15 cellular contexts compared by ENCODE assay signal in the genomic region with DNA sequence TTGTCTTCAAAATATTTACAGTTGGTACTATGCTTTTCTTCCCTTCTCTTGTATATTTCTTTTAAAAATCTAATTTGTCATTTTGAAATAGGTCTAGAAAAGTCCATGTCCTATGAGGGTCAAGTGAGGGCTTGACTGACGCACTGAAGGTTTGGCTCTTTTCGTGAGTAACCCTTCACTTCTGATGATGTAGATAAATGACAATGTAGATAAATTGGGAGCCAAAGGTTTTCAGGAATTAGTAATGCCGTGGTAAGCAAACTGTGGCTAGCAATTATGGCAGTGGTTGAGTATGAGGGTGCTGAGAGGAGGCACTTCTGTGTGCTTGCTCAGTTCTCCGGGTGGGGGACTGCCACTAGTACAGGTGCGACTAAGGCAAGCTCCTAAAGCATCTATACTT. TPM values are rescaled to one million over a fixed set of nuclear protein-coding genes. Genes with fewer than 3 reads are reported as not detected.
A peak's percentile ranks its signal among the peaks of the same experiment; 100 is the strongest.
DNase-seq lines count a peak whose midpoint lies in the region; ATAC-seq, FAIRE-seq and TF ChIP-seq lines count a peak whose summit lies in the region.
"Had no signal": no experiment of that assay in that cellular context is flagged by ENCODE, and none has a peak within 500 bp of the region (broad histone marks: within the 10 kb centered on the region; RNA-seq: fewer than 3 reads in every experiment).

No MANE protein-coding gene starts in this region.

- no peak overlapping the region for H3K9ac ChIP-seq in HepG2 (ENCODE audit: insufficient read depth, low read depth, low read length)
- H3K9ac ChIP-seq in astrocyte (ENCODE audit: low read length) = no peak overlapping the region
- H3K9ac ChIP-seq in mesenchymal stem cell (ENCODE audit: low read length) = no peak overlapping the region
- H3K9ac ChIP-seq: BLaER1 treated with 17β-estradiol and CSF1 and Interleukin-3, amounts not matched to agents 10 nM and 100 nM had no signal

- no peak for TF ChIP-seq RAD21 in HepG2 (CRISPR knock-in tag; IDR thresholded peaks at IDR 0.05)

- H3K27me3 Mint-ChIP-seq in astrocyte (ENCODE audit: low read depth, unreplicated experiment) = peaks cover 4% of the 10 kb centered on the region
- peaks cover 6 to 10% of the 10 kb centered on the region in 2 donors for H3K27me3 Mint-ChIP-seq in stimulated activated naive B cell treated with anti-CD40 and anti-IgM and Interleukin-4, amounts not matched to agents 10 μg/mL and 1 μg/mL and 100 μg/mL, for 72 hours
- H3K27me3 Mint-ChIP-seq: CD4-positive, CD25-positive, alpha-beta regulatory T cell had no signal

- CTCF ChIA-PET in HepG2 (lab: Yijun Ruan, JAX; ENCODE audit: low intra/inter-chr PET ratio, low total read pairs) = no interaction called here

- 38% methylated on average over 5 of the region's 5 CpGs for WGBS in HepG2 (ENCODE audit: low lambda C conversion rate)
- WGBS in right lobe of liver (ENCODE audit: insufficient coverage, low coverage, low lambda C conversion rate, missing lambda C conversion rate) = 79% methylated on average over 5 of the region's 5 CpGs
- WGBS in mesenchymal stem cell = 86% methylated on average over 5 of the region's 5 CpGs

- H2AK5ac ChIP-seq in mesenchymal stem cell (ENCODE audit: low read length, severe bottlenecking) = peak overlapping the region; percentile 82

- H3K27me3 ChIP-seq in HepG2 (ENCODE audit: control insufficient read depth in 1 of 2, insufficient read depth in 2 of 2, low read length in 2 of 2) (no peaks in the 10 kb centered on the region; a peak in 1 of 5 replicates), right lobe of liver (no peaks in the 10 kb centered on the region), astrocyte (ENCODE audit: insufficient read depth, low read length) (no peaks in the 10 kb centered on the region), mesenchymal stem cell (ENCODE audit: control insufficient read depth in 1 of 2, insufficient read depth in 1 of 2, low read length in 2 of 2) (no peaks in the 10 kb centered on the region)
- H3K27me3 ChIP-seq: BLaER1 treated with 17β-estradiol and CSF1 and Interleukin-3, amounts not matched to agents 10 nM and 100 nM had no signal

- H3K18ac ChIP-seq in mesenchymal stem cell (ENCODE audit: low read depth in 1 of 2, low read length in 2 of 2) = no peak overlapping the region

- peak overlapping the region; percentile 47 for H3K4me2 ChIP-seq in HepG2 (ENCODE audit: low read depth, low read length)
- no peak overlapping the region for H3K4me2 ChIP-seq in astrocyte (ENCODE audit: low read length)
- no peak overlapping the region for H3K4me2 ChIP-seq in mesenchymal stem cell (ENCODE audit: low read length, poor library complexity, severe bottlenecking)
- H3K4me2 ChIP-seq: BLaER1 treated with 17β-estradiol and CSF1 and Interleukin-3, amounts not matched to agents 10 nM and 100 nM; GM23338 had no signal

- H3K4me1 ChIP-seq in HepG2 (ENCODE audit: insufficient read depth, low read length) (peaks cover 39% of the 10 kb centered on the region), right lobe of liver (peaks cover 0 to 7% (median 0%) of the 10 kb centered on the region in 4 donors), astrocyte (ENCODE audit: insufficient read depth, low read length) (peaks cover 14% of the 10 kb centered on the region), mesenchymal stem cell (ENCODE audit: control insufficient read depth, insufficient read depth, low read depth, low read length) (peaks cover 11% of the 10 kb centered on the region)

- TF ChIP-seq POLR2A in HepG2 (IDR thresholded peaks at IDR 0.05; ENCODE audit: insufficient read depth in 1 of 2, low read depth in 2 of 2, low read length in 2 of 2) (no peak), right lobe of liver (IDR thresholded peaks at IDR 0.05) (no peak)

- POLR2A ChIA-PET in HepG2 (lab: Yijun Ruan, JAX) = no interaction called here

- peaks cover 2% of the 10 kb centered on the region for H3K36me3 Mint-ChIP-seq in astrocyte (ENCODE audit: low read depth, unreplicated experiment)
- no peaks in the 10 kb centered on the region for H3K36me3 Mint-ChIP-seq in stimulated activated naive B cell treated with anti-CD40 and anti-IgM and Interleukin-4, amounts not matched to agents 10 μg/mL and 1 μg/mL and 100 μg/mL, for 72 hours
- H3K36me3 Mint-ChIP-seq: CD4-positive, CD25-positive, alpha-beta regulatory T cell had no signal

- H3K4me3 Mint-ChIP-seq in astrocyte (ENCODE audit: unreplicated experiment) = no peak overlapping the region
- no peak overlapping the region for H3K4me3 Mint-ChIP-seq in stimulated activated naive B cell treated with anti-CD40 and anti-IgM and Interleukin-4, amounts not matched to agents 10 μg/mL and 1 μg/mL and 100 μg/mL, for 72 hours
- H3K4me3 Mint-ChIP-seq: GM23338 had no signal

- no peak for TF ChIP-seq CTCF in HepG2 (CRISPR knock-in tag; IDR thresholded peaks at IDR 0.05)
- no peak for TF ChIP-seq CTCF in right lobe of liver (IDR thresholded peaks at IDR 0.05)
- TF ChIP-seq CTCF in astrocyte (IDR thresholded peaks at IDR 0.05; ENCODE audit: insufficient read depth, low read depth, low read length) = no peak

- FAIRE-seq in HepG2 (lab: Jason Lieb, UNC) (no peak), astrocyte (lab: Jason Lieb, UNC) (no peak)
- FAIRE-seq: GM12891 had no signal

- intact Hi-C loops in HepG2 (cut with micrococcal nuclease; ENCODE audit: unreplicated experiment) = no loop called here
- intact Hi-C loops in right lobe of liver (cut with DNase I) = no loop called here

- no peak overlapping the region for H3K14ac ChIP-seq in mesenchymal stem cell (ENCODE audit: low read length in 2 of 2)

- H3K9me3 ChIP-seq in HepG2 (ENCODE audit: low read length) (no peaks in the 10 kb centered on the region), right lobe of liver (no peaks in the 10 kb centered on the region), astrocyte (ENCODE audit: insufficient read depth, low read depth, low read length) (no peaks in the 10 kb centered on the region), mesenchymal stem cell (ENCODE audit: control insufficient read depth, low read length) (no peaks in the 10 kb centered on the region)
- H3K9me3 ChIP-seq: BLaER1 treated with 17β-estradiol and CSF1 and Interleukin-3, amounts not matched to agents 10 nM and 100 nM had no signal

- no peaks in the 10 kb centered on the region for H3K79me1 ChIP-seq in mesenchymal stem cell (replicated peaks; ENCODE audit: low read length, poor library complexity, severe bottlenecking)

- H4K20me1 ChIP-seq in HepG2 (ENCODE audit: insufficient read depth, low read length) (no peaks in the 10 kb centered on the region; the same call in 1 of the 2 replicates), astrocyte (ENCODE audit: insufficient read depth, low read length) (peaks cover 12% of the 10 kb centered on the region)

- H2AFZ ChIP-seq in HepG2 (ENCODE audit: low read length) = peak overlapping the region; percentile 5
- no peak overlapping the region for H2AFZ ChIP-seq in astrocyte (ENCODE audit: low read depth, low read length)
- no peak overlapping the region for H2AFZ ChIP-seq in mesenchymal stem cell (ENCODE audit: low read depth, low read length)
- H2AFZ ChIP-seq: GM23338 had no signal

- 0 out of 6 replicates have a peak overlapping the region, but pooled peaks of 1 of the 3 experiments have one; percentile 18 for H3K4me3 ChIP-seq in HepG2 (replicated peaks in 1 of 3; ENCODE audit: insufficient read depth in 1 of 3, low read depth in 2 of 3, low read length in 3 of 3)
- no peak overlapping the region for H3K4me3 ChIP-seq in right lobe of liver
- no peak overlapping the region for H3K4me3 ChIP-seq in astrocyte (ENCODE audit: insufficient read depth, low read depth, low read length)
- H3K4me3 ChIP-seq in mesenchymal stem cell (ENCODE audit: insufficient read depth in 1 of 2, low read depth in 1 of 2, low read length in 2 of 2) = no peak overlapping the region
- H3K4me3 ChIP-seq: BLaER1 treated with 17β-estradiol and CSF1 and Interleukin-3, amounts not matched to agents 10 nM and 100 nM; GM23338 had no signal

- H2BK5ac ChIP-seq in mesenchymal stem cell (ENCODE audit: low read depth, low read length, poor library complexity, severe bottlenecking) = no peak overlapping the region

- TF ChIP-seq EP300 in HepG2 (IDR thresholded peaks at IDR 0.05; ENCODE audit: low read depth in 2 of 2, low read length in 2 of 2) = no peak
- TF ChIP-seq EP300 in HepG2 (CRISPR knock-in tag; IDR thresholded peaks at IDR 0.05; ENCODE audit: borderline replicate concordance) = no peak

- no peaks in the 10 kb centered on the region for H3K4me1 Mint-ChIP-seq in astrocyte (ENCODE audit: low read depth, unreplicated experiment)
- H3K4me1 Mint-ChIP-seq in stimulated activated naive B cell treated with anti-CD40 and anti-IgM and Interleukin-4, amounts not matched to agents 10 μg/mL and 1 μg/mL and 100 μg/mL, for 72 hours = peaks cover 2 to 6% of the 10 kb centered on the region in 2 donors

- DNase-seq in HepG2 (ENCODE audit: low spot score) = no peak
- DNase-seq in right lobe of liver = no peak
- peak; percentile 29 for DNase-seq in astrocyte (ENCODE audit: low read depth)
- DNase-seq in mesenchymal stem cell = no peak
- no peak for DNase-seq in stimulated activated naive B cell treated with anti-CD40 and anti-IgM and Interleukin-4, amounts not matched to agents 10 μg/mL and 1 μg/mL and 100 μg/mL, for 72 hours
- no peak for DNase-seq in AG08396 (ENCODE audit: low spot score)
- DNase-seq in NOMO-1 (lab: John Stamatoyannopoulos, UW; ENCODE audit: unreplicated experiment in 2 of 2) = no peak
- DNase-seq: CD4-positive, CD25-positive, alpha-beta regulatory T cell; DMS79; H7 had no signal

- in situ Hi-C loops in HepG2 (cut with HindIII; ENCODE audit: extremely low pct_ligation_motif_present, low pct_unique_long_range_greater_than_20kb) = no loop called here

- H3K79me2 ChIP-seq in HepG2 (ENCODE audit: insufficient read depth, low read length) = peaks cover 21% of the 10 kb centered on the region
- peaks cover 19% of the 10 kb centered on the region for H3K79me2 ChIP-seq in astrocyte (ENCODE audit: insufficient read depth, low read length)

- no peak overlapping the region for H3K27ac ChIP-seq in HepG2 (ENCODE audit: extremely low read length, insufficient read depth, low read length)
- no peak overlapping the region for H3K27ac ChIP-seq in right lobe of liver
- no peak overlapping the region for H3K27ac ChIP-seq in astrocyte (ENCODE audit: low read depth, low read length)
- H3K27ac ChIP-seq in mesenchymal stem cell (ENCODE audit: low read length, poor library complexity, severe bottlenecking) = peak overlapping the region; percentile 66
- H3K27ac ChIP-seq: 22Rv1; BLaER1 treated with 17β-estradiol and CSF1 and Interleukin-3, amounts not matched to agents 10 nM and 100 nM had no signal

- no peak overlapping the region for H3K27ac Mint-ChIP-seq in astrocyte (ENCODE audit: unreplicated experiment)
- peak overlapping the region; percentile 9 for H3K27ac Mint-ChIP-seq in stimulated activated naive B cell treated with anti-CD40 and anti-IgM and Interleukin-4, amounts not matched to agents 10 μg/mL and 1 μg/mL and 100 μg/mL, for 72 hours
- H3K27ac Mint-ChIP-seq: CD4-positive, CD25-positive, alpha-beta regulatory T cell; GM23338 had no signal

- H4K8ac ChIP-seq in mesenchymal stem cell (ENCODE audit: low read length) = no peak overlapping the region

- H3K36me3 ChIP-seq in HepG2 (replicated peaks in 1 of 2; ENCODE audit: control insufficient read depth in 1 of 2, insufficient read depth in 2 of 2, low read length in 2 of 2) = no peaks in the 10 kb centered on the region
- no peaks in the 10 kb centered on the region for H3K36me3 ChIP-seq in right lobe of liver
- H3K36me3 ChIP-seq in astrocyte (ENCODE audit: insufficient read depth, low read length) = no peaks in the 10 kb centered on the region
- no peaks in the 10 kb centered on the region for H3K36me3 ChIP-seq in mesenchymal stem cell (ENCODE audit: control insufficient read depth in 1 of 2, insufficient read depth in 2 of 2, low read depth in 1 of 2, low read length in 2 of 2)
- H3K36me3 ChIP-seq: BLaER1 treated with 17β-estradiol and CSF1 and Interleukin-3, amounts not matched to agents 10 nM and 100 nM had no signal

- no peak overlapping the region for H4K91ac ChIP-seq in mesenchymal stem cell (ENCODE audit: low read length)

- no peak overlapping the region for H3K4ac ChIP-seq in mesenchymal stem cell (ENCODE audit: low read depth in 1 of 2, low read length in 2 of 2)

- no peaks in the 10 kb centered on the region for H3K9me3 Mint-ChIP-seq in astrocyte (ENCODE audit: unreplicated experiment)
- no peaks in the 10 kb centered on the region for H3K9me3 Mint-ChIP-seq in stimulated activated naive B cell treated with anti-CD40 and anti-IgM and Interleukin-4, amounts not matched to agents 10 μg/mL and 1 μg/mL and 100 μg/mL, for 72 hours
- H3K9me3 Mint-ChIP-seq: GM23338 had no signal

- H2BK15ac ChIP-seq in mesenchymal stem cell (ENCODE audit: low read depth, poor library complexity, severe bottlenecking) = no peak overlapping the region

- no peak overlapping the region for H2BK12ac ChIP-seq in mesenchymal stem cell (ENCODE audit: low read length in 2 of 2)

- H3K23ac ChIP-seq in mesenchymal stem cell (ENCODE audit: low read length in 2 of 2) = no peak overlapping the region

- no TSS peak for BruUV-seq in HepG2 (replicated peaks; lab: Mats Ljungman, UMichigan)

- H2BK120ac ChIP-seq in mesenchymal stem cell (ENCODE audit: low read depth, low read length) = no peak overlapping the region

- ATAC-seq in HepG2 = no peak
- no peak for ATAC-seq in right lobe of liver
- no peak for ATAC-seq in stimulated activated naive B cell treated with anti-CD40 and anti-IgM and Interleukin-4, amounts not matched to agents 10 μg/mL and 1 μg/mL and 100 μg/mL, for 72 hours (replicated peaks)
- ATAC-seq in GM19452 (IDR thresholded peaks at IDR 0.05; ENCODE audit: unreplicated experiment) = no peak
- ATAC-seq: GM23338 had no signal

RNA-seq across cellular contexts. Expression of a gene that starts 2.8 kb away (rescaled TPM):
- total RNA-seq in HepG2 (2016; rRNA removed; fragmentation: Illumina TruSeq; extraction: Trizol) = 9.0 and 15.1 TPM in 2 replicates
- total RNA-seq in HepG2 (2016; cell fraction: cytosol; rRNA removed; fragmentation: Illumina TruSeq; extraction: Trizol; ENCODE audit: low read depth) = 17.0 and 21.0 TPM in 2 replicates
- 9.7 and 14.9 TPM in 2 replicates for total RNA-seq in HepG2 (2016; cell fraction: insoluble cytoplasmic fraction; rRNA removed; fragmentation: Illumina TruSeq; extraction: Trizol)
- 8.3 and 10.4 TPM in 2 replicates for total RNA-seq in HepG2 (2016; cell fraction: membrane; rRNA removed; fragmentation: Illumina TruSeq; extraction: Trizol)
- 35.8 and 41.5 TPM in 2 replicates for total RNA-seq in HepG2 (2016; cell fraction: nucleus; rRNA removed; fragmentation: Illumina TruSeq; extraction: Trizol)
- 7.4 and 9.2 TPM in 2 replicates for polyA plus RNA-seq in HepG2 (2011; rRNA removed)
- 1.7 and 2.8 TPM in 2 replicates for polyA plus RNA-seq in HepG2 (2011; cell fraction: cytosol; rRNA removed)
- 14.8 and 14.9 TPM in 2 replicates for polyA plus RNA-seq in HepG2 (2011; cell fraction: nucleus; rRNA removed)
- 8.2 and 11.9 TPM in 2 replicates for polyA plus RNA-seq in HepG2 (2012)
- 0.86 and 1.3 TPM in 2 replicates for polyA plus RNA-seq in HepG2 (2016; cell fraction: cytosol; fragmentation: Illumina TruSeq; extraction: Trizol; ENCODE audit: low read depth)
- 11.0 and 11.2 TPM in 2 replicates for polyA plus RNA-seq in HepG2 (2016; cell fraction: insoluble cytoplasmic fraction; fragmentation: Illumina TruSeq; extraction: Trizol; ENCODE audit: low read depth)
- polyA plus RNA-seq in HepG2 (2016; cell fraction: membrane; fragmentation: Illumina TruSeq; extraction: Trizol; ENCODE audit: low read depth) = 2.6 and 2.9 TPM in 2 replicates
- polyA plus RNA-seq in HepG2 (2016; cell fraction: nucleus; fragmentation: Illumina TruSeq; extraction: Trizol; ENCODE audit: insufficient read depth, low read depth) = 84.9 and 85.2 TPM in 2 replicates
- 3.2 and 4.4 TPM in 2 replicates for polyA minus RNA-seq in HepG2 (2011; rRNA and poly(A)+ RNA removed; ENCODE audit: low replicate concordance)
- polyA minus RNA-seq in HepG2 (2011; cell fraction: cytosol; rRNA and poly(A)+ RNA removed) = 3.8 and 5.1 TPM in 2 replicates
- polyA minus RNA-seq in HepG2 (2011; cell fraction: nucleus; rRNA and poly(A)+ RNA removed) = 39.9 and 44.6 TPM in 2 replicates
- total RNA-seq in right lobe of liver = 1 to 10 TPM; 5.0 to 9.9 (median 7.6) TPM
- total RNA-seq in astrocyte = 10.0 and 11.5 TPM in 2 replicates
- polyA plus RNA-seq in mesenchymal stem cell (2013, experiment 1 of 2) = 12.1 TPM
- 10.4 TPM for polyA plus RNA-seq in mesenchymal stem cell (2013, experiment 2 of 2)

RNA-seq across cellular contexts. Expression of a gene that starts 44.9 kb away (rescaled TPM):
- 24.0 and 27.2 TPM in 2 replicates for total RNA-seq in HepG2 (2016; rRNA removed; fragmentation: Illumina TruSeq; extraction: Trizol)
- total RNA-seq in HepG2 (2016; cell fraction: cytosol; rRNA removed; fragmentation: Illumina TruSeq; extraction: Trizol; ENCODE audit: low read depth) = 65.9 and 67.0 TPM in 2 replicates
- total RNA-seq in HepG2 (2016; cell fraction: insoluble cytoplasmic fraction; rRNA removed; fragmentation: Illumina TruSeq; extraction: Trizol) = 20.8 and 25.3 TPM in 2 replicates
- 32.7 and 35.9 TPM in 2 replicates for total RNA-seq in HepG2 (2016; cell fraction: membrane; rRNA removed; fragmentation: Illumina TruSeq; extraction: Trizol)
- 26.3 and 27.0 TPM in 2 replicates for total RNA-seq in HepG2 (2016; cell fraction: nucleus; rRNA removed; fragmentation: Illumina TruSeq; extraction: Trizol)
- polyA plus RNA-seq in HepG2 (2011; rRNA removed) = 21.3 and 21.6 TPM in 2 replicates
- polyA plus RNA-seq in HepG2 (2011; cell fraction: cytosol; rRNA removed) = 6.3 and 8.4 TPM in 2 replicates
- polyA plus RNA-seq in HepG2 (2011; cell fraction: nucleus; rRNA removed) = 33.1 and 41.3 TPM in 2 replicates
- 14.6 and 19.6 TPM in 2 replicates for polyA plus RNA-seq in HepG2 (2012)
- 3.1 and 4.1 TPM in 2 replicates for polyA plus RNA-seq in HepG2 (2016; cell fraction: cytosol; fragmentation: Illumina TruSeq; extraction: Trizol; ENCODE audit: low read depth)
- 17.9 and 21.1 TPM in 2 replicates for polyA plus RNA-seq in HepG2 (2016; cell fraction: insoluble cytoplasmic fraction; fragmentation: Illumina TruSeq; extraction: Trizol; ENCODE audit: low read depth)
- polyA plus RNA-seq in HepG2 (2016; cell fraction: membrane; fragmentation: Illumina TruSeq; extraction: Trizol; ENCODE audit: low read depth) = 6.1 and 6.9 TPM in 2 replicates
- 60.6 and 67.9 TPM in 2 replicates for polyA plus RNA-seq in HepG2 (2016; cell fraction: nucleus; fragmentation: Illumina TruSeq; extraction: Trizol; ENCODE audit: insufficient read depth, low read depth)
- polyA minus RNA-seq in HepG2 (2011; rRNA and poly(A)+ RNA removed; ENCODE audit: low replicate concordance) = 9.1 and 12.0 TPM in 2 replicates
- polyA minus RNA-seq in HepG2 (2011; cell fraction: cytosol; rRNA and poly(A)+ RNA removed) = 10.0 and 14.5 TPM in 2 replicates
- polyA minus RNA-seq in HepG2 (2011; cell fraction: nucleus; rRNA and poly(A)+ RNA removed) = 39.0 and 40.4 TPM in 2 replicates
- total RNA-seq in right lobe of liver = 10 to 100 TPM in 1 of 6 experiments, 1 to 10 TPM in 5; 6.0 to 10.5 (median 7.4) TPM
- total RNA-seq in astrocyte = 11.2 and 11.6 TPM in 2 replicates
- polyA plus RNA-seq in mesenchymal stem cell (2013, experiment 1 of 2) = 10.2 TPM
- 9.9 TPM for polyA plus RNA-seq in mesenchymal stem cell (2013, experiment 2 of 2)
